15 cellular contexts compared by ENCODE assay signal in genomic region chr4:139436122-139436521, GRCh38. TPM values are rescaled to one million over a fixed set of nuclear protein-coding genes. Genes with fewer than 3 reads are reported as not detected.
DNase-seq lines count a peak whose midpoint lies in the region; ATAC-seq and TF ChIP-seq lines count a peak whose summit lies in the region.
"Had no signal": no experiment of that assay in that cellular context is flagged by ENCODE, and none has a peak within 500 bp of the region (broad histone marks: within the 10 kb centered on the region; RNA-seq: fewer than 3 reads in every experiment).

No MANE protein-coding gene starts in this region.

- H3K9me2 ChIP-seq in Loucy (replicated peaks; ENCODE audit: low read depth, low read length), result no peaks in the 10 kb centered on the region

- H3K36me3 ChIP-seq in Loucy (ENCODE audit: insufficient read depth, low read length) (no peaks in the 10 kb centered on the region), spleen (peaks cover 0 to 21% (median 0%) of the 10 kb centered on the region in 6 donors), mammary epithelial cell (ENCODE audit: insufficient read depth, low read length) (peaks cover 2% of the 10 kb centered on the region)

- no peak for ATAC-seq in activated CD8-positive, alpha-beta memory T cell treated with anti-CD3 and anti-CD28 coated beads, Interleukin-2, amount 10 ng/mL, durations not matched to agents 7 days and 5 days
- ATAC-seq in GM21786 (IDR thresholded peaks at IDR 0.05; ENCODE audit: unreplicated experiment) (no peak), HG02852 (IDR thresholded peaks at IDR 0.05; ENCODE audit: unreplicated experiment) (no peak)
- ATAC-seq: GM12878 had no signal

- no peak for TF ChIP-seq CTCF in Loucy (conservative IDR thresholded peaks at IDR 0.05; ENCODE audit: low read length)
- no peak for TF ChIP-seq CTCF in chondrocyte (IDR thresholded peaks at IDR 0.05)
- TF ChIP-seq CTCF in spleen (IDR thresholded peaks at IDR 0.05 in 8 of 11, conservative IDR thresholded peaks at IDR 0.05 in 3 of 11), result no peak
- no peak for TF ChIP-seq CTCF in mammary epithelial cell (conservative IDR thresholded peaks at IDR 0.05 in 1 of 2, IDR thresholded peaks at IDR 0.05 in 1 of 2; ENCODE audit: extremely low read depth in 1 of 2, insufficient read depth in 1 of 2, low read depth in 1 of 2, low read length in 2 of 2)

- H3K4me2 ChIP-seq in Loucy (ENCODE audit: low read depth, low read length, poor library complexity, severe bottlenecking) (peak overlapping the region; percentile 33), mammary epithelial cell (ENCODE audit: insufficient read depth, low read depth, low read length) (no peak overlapping the region)
- H3K4me2 ChIP-seq: BLaER1 treated with 17β-estradiol and CSF1 and Interleukin-3, amounts not matched to agents 10 nM and 100 nM had no signal

- H3K27me3 Mint-ChIP-seq in activated CD8-positive, alpha-beta memory T cell treated with anti-CD3 and anti-CD28 coated beads, Interleukin-2, amount 10 ng/mL, durations not matched to agents 7 days and 5 days, result no peaks in the 10 kb centered on the region
- H3K27me3 Mint-ChIP-seq in chondrocyte (ENCODE audit: low read depth), result no peaks in the 10 kb centered on the region
- H3K27me3 Mint-ChIP-seq: CD4-positive, alpha-beta T cell had no signal

- H3K9me3 ChIP-seq in Loucy (ENCODE audit: insufficient read depth, low read depth, low read length) (peaks cover 24% of the 10 kb centered on the region), spleen (peaks cover 0 to 59% (median 40%) of the 10 kb centered on the region in 8 donors), mammary epithelial cell (replicated peaks; ENCODE audit: insufficient read depth, low read length) (peaks cover 3% of the 10 kb centered on the region)

- dilution Hi-C loops in mammary epithelial cell (cut with HindIII; ENCODE audit: low sequenced_read_pairs), result no loop called here

- H3K79me2 ChIP-seq in Loucy (ENCODE audit: insufficient read depth, low read length) (no peaks in the 10 kb centered on the region), mammary epithelial cell (ENCODE audit: insufficient read depth, low read length) (peaks cover 6% of the 10 kb centered on the region)

- H3K4me1 Mint-ChIP-seq in activated CD8-positive, alpha-beta memory T cell treated with anti-CD3 and anti-CD28 coated beads, Interleukin-2, amount 10 ng/mL, durations not matched to agents 7 days and 5 days, result peaks cover 8% of the 10 kb centered on the region
- peaks cover 20% of the 10 kb centered on the region for H3K4me1 Mint-ChIP-seq in chondrocyte (ENCODE audit: low read depth)

- CTCF ChIA-PET in activated CD8-positive, alpha-beta memory T cell treated with anti-CD3 and anti-CD28 coated beads, Interleukin-2, amount 10 ng/mL, durations not matched to agents 7 days and 5 days (lab: Charles Lee), result interaction anchor here (1.1 to 1.3 kb wide), 3 partner anchors 17 to 61 kb away, joined by 3 to 5 read pairs (median 4); no protein-coding TSS in a partner anchor
- CTCF ChIA-PET in mammary epithelial cell (lab: Charles Lee; ENCODE audit: low non-redundant PET), result no interaction called here

- peaks cover 10% of the 10 kb centered on the region for H3K9me3 Mint-ChIP-seq in activated CD8-positive, alpha-beta memory T cell treated with anti-CD3 and anti-CD28 coated beads, Interleukin-2, amount 10 ng/mL, durations not matched to agents 7 days and 5 days (ENCODE audit: low read depth)
- peaks cover 41% of the 10 kb centered on the region for H3K9me3 Mint-ChIP-seq in chondrocyte (ENCODE audit: low read depth)

- TF ChIP-seq POLR2A in spleen (IDR thresholded peaks at IDR 0.05), result no peak

- peaks cover 39% of the 10 kb centered on the region for H3K36me3 Mint-ChIP-seq in activated CD8-positive, alpha-beta memory T cell treated with anti-CD3 and anti-CD28 coated beads, Interleukin-2, amount 10 ng/mL, durations not matched to agents 7 days and 5 days
- H3K36me3 Mint-ChIP-seq in chondrocyte (ENCODE audit: low read depth), result peaks cover 41% of the 10 kb centered on the region

- no TSS peak for BruUV-seq in mammary epithelial cell (replicated peaks; lab: Mats Ljungman, UMichigan)

- H3K4me1 ChIP-seq in Loucy (ENCODE audit: insufficient read depth, low read length, poor library complexity, severe bottlenecking) (peaks cover 10% of the 10 kb centered on the region), spleen (no peaks in the 10 kb centered on the region), mammary epithelial cell (ENCODE audit: insufficient read depth, low read length) (no peaks in the 10 kb centered on the region)

- H4K20me1 ChIP-seq in Loucy (ENCODE audit: insufficient read depth, low read length, poor library complexity, severe bottlenecking), result no peaks in the 10 kb centered on the region
- no peaks in the 10 kb centered on the region for H4K20me1 ChIP-seq in mammary epithelial cell (ENCODE audit: insufficient read depth, low read length)
- H4K20me1 ChIP-seq: BLaER1 treated with 17β-estradiol and CSF1 and Interleukin-3, amounts not matched to agents 10 nM and 100 nM had no signal

- no peaks in the 10 kb centered on the region for H3F3A ChIP-seq in Loucy (ENCODE audit: low read depth)

- H3K27ac Mint-ChIP-seq in activated CD8-positive, alpha-beta memory T cell treated with anti-CD3 and anti-CD28 coated beads, Interleukin-2, amount 10 ng/mL, durations not matched to agents 7 days and 5 days, result peak overlapping the region; percentile 35
- H3K27ac Mint-ChIP-seq in chondrocyte (ENCODE audit: unreplicated experiment), result peak overlapping the region; percentile 18
- H3K27ac Mint-ChIP-seq: CD4-positive, alpha-beta T cell had no signal

- no peak for DNase-seq in activated CD8-positive, alpha-beta memory T cell treated with anti-CD3 and anti-CD28 coated beads, Interleukin-2, amount 10 ng/mL, durations not matched to agents 7 days and 5 days
- DNase-seq in activated CD8-positive, alpha-beta memory T cell treated with anti-CD3 and anti-CD28 coated beads for 24 hours, result no peak
- DNase-seq in chondrocyte (ENCODE audit: low spot score) (no peak), spleen (peak; percentile 69), mammary epithelial cell (no peak)
- DNase-seq: 8988T; AML-193; CD4-positive, alpha-beta T cell; DMS79; GM23248 had no signal

- H2AFZ ChIP-seq in Loucy (ENCODE audit: low read length) (no peak overlapping the region), mammary epithelial cell (ENCODE audit: low read depth, low read length) (no peak overlapping the region)
- H2AFZ ChIP-seq: GM23248 had no signal

- H3K4me3 Mint-ChIP-seq in activated CD8-positive, alpha-beta memory T cell treated with anti-CD3 and anti-CD28 coated beads, Interleukin-2, amount 10 ng/mL, durations not matched to agents 7 days and 5 days, result no peak overlapping the region
- no peak overlapping the region for H3K4me3 Mint-ChIP-seq in chondrocyte (ENCODE audit: unreplicated experiment)
- H3K4me3 Mint-ChIP-seq: CD4-positive, alpha-beta T cell had no signal

- in situ Hi-C loops in mammary epithelial cell (cut with MboI; ENCODE audit: low sequenced_read_pairs in 2 of 2), result no loop called here

- no peak overlapping the region for H3K4me3 ChIP-seq in Loucy (ENCODE audit: low read length, poor library complexity, severe bottlenecking)
- no peak overlapping the region for H3K4me3 ChIP-seq in spleen
- H3K4me3 ChIP-seq in mammary epithelial cell (replicated peaks in 1 of 3; ENCODE audit: insufficient read depth in 1 of 3, low read depth in 2 of 3, low read length in 3 of 3), result no peak overlapping the region
- H3K4me3 ChIP-seq: GM12878, GM23248 had no signal

- intact Hi-C loops in spleen (cut with DNase I; ENCODE audit: low total_unique reads) (no loop called here), mammary epithelial cell (cut with micrococcal nuclease) (no loop called here)

- 95 to 98% (median 96%) methylated on average over 23 of the region's 23 CpGs for WGBS in spleen, 5 donors
- 98% methylated on average over 22 of the region's 23 CpGs for WGBS in mammary epithelial cell (ENCODE audit: low coverage, missing lambda C conversion rate)

- H3K27me3 ChIP-seq in Loucy (ENCODE audit: insufficient read depth, low read length, poor library complexity, severe bottlenecking), result no peaks in the 10 kb centered on the region
- H3K27me3 ChIP-seq in spleen (replicated peaks in 1 of 7), result no peaks in the 10 kb centered on the region
- H3K27me3 ChIP-seq in mammary epithelial cell (ENCODE audit: insufficient read depth, low read length), result no peaks in the 10 kb centered on the region
- H3K27me3 ChIP-seq: BLaER1 treated with 17β-estradiol and CSF1 and Interleukin-3, amounts not matched to agents 10 nM and 100 nM had no signal

- H3K9ac ChIP-seq in Loucy (ENCODE audit: low read depth, low read length, poor library complexity, severe bottlenecking), result no peak overlapping the region
- H3K9ac ChIP-seq in mammary epithelial cell (ENCODE audit: insufficient read depth, low read length), result no peak overlapping the region
- H3K9ac ChIP-seq: BLaER1 treated with 17β-estradiol and CSF1 and Interleukin-3, amounts not matched to agents 10 nM and 100 nM; GM23248 had no signal

- H3K27ac ChIP-seq in spleen (peak overlapping the region in 1 of 8 donors; percentile 29), mammary epithelial cell (ENCODE audit: insufficient read depth, low read depth, low read length) (no peak overlapping the region)
- H3K27ac ChIP-seq: BLaER1 treated with 17β-estradiol and CSF1 and Interleukin-3, amounts not matched to agents 10 nM and 100 nM; GM23248 had no signal

RNA-seq across cellular contexts. Expression of gene RAB33B, which starts 17.8 kb away (rescaled TPM):
- 1 to 10 TPM; 5.4 to 7.4 TPM for total RNA-seq in activated CD8-positive, alpha-beta memory T cell treated with anti-CD3 and anti-CD28 coated beads, Interleukin-2, amount 10 ng/mL, durations not matched to agents 7 days and 5 days
- total RNA-seq in chondrocyte (12.4 to 14.2 TPM (median 13.8 TPM) in 3 replicates), spleen (10 to 100 TPM in 4 of 7 donors, 1 to 10 TPM in 3; 8.4 to 12.4 (median 10.1) TPM), mammary epithelial cell (10 to 100 TPM in 1 of 2 donors, 1 to 10 TPM in 1; 6.1 to 14.7 TPM)
- polyA plus RNA-seq in spleen (1 to 10 TPM; 3.3 to 4.4 (median 3.7) TPM), mammary epithelial cell (3.0 TPM)
- polyA minus RNA-seq in mammary epithelial cell, result 3.6 TPM
